8 cellular contexts compared by ENCODE assay signal in the genomic region with DNA sequence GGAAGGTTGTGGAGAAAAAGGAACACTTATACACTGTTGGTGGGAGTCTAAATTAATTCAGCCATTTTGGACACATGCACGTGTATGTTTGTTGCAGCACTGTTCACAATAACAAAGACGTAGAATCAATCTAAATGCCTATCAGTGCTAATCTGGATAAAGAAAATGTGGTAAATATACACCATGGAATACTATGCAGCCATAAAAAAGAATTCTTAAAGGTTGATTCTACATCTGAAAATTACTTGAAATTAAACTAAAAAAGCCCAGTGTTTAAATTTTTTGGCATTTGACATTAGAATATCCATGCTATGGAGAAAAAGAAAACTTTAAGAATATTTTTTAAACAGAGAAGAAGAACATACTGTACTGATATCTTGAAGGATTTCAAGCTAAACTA.
"Had no signal": no experiment of that assay in that cellular context is flagged by ENCODE, and none has a peak within 500 bp of the region (broad histone marks: within the 10 kb centered on the region; RNA-seq: fewer than 3 reads in every experiment).

No MANE protein-coding gene starts in this region.

- H3K9me3 Mint-ChIP-seq: GM23338 had no signal

- H3K27me3 Mint-ChIP-seq: IgD-negative memory B cell had no signal

- FAIRE-seq: H1, HTR-8/SVneo had no signal

- H3K4me1 ChIP-seq: HAP-1 had no signal

- H3K4me2 ChIP-seq: GM23338 had no signal

- H3K4me3 Mint-ChIP-seq: GM23338, IgD-negative memory B cell had no signal

- H3K9me3 ChIP-seq: HAP-1 had no signal

- H2AFZ ChIP-seq: GM23338 had no signal

- ATAC-seq: GM23338, HCT116 had no signal

- H3K4me1 Mint-ChIP-seq: GM23338 had no signal

- H3K27ac Mint-ChIP-seq: GM23338 had no signal

- DNase-seq: H7, KG1 had no signal

- H3K4me3 ChIP-seq: GM23338, HAP-1 had no signal

- H3K36me3 ChIP-seq: HAP-1 had no signal
